Comparison of ENCODE assay signal across 21 cellular contexts in genomic region chr9:72648811-72649414, GRCh38.
DNase-seq lines count a peak whose midpoint lies in the region; ATAC-seq, FAIRE-seq and TF ChIP-seq lines count a peak whose summit lies in the region.
"Had no signal": no experiment of that assay in that cellular context is flagged by ENCODE, and none has a peak within 500 bp of the region (broad histone marks: within the 10 kb centered on the region; RNA-seq: fewer than 3 reads in every experiment).

No MANE protein-coding gene starts in this region.

- H3K36me3 Mint-ChIP-seq in neural progenitor cell = no peaks in the 10 kb centered on the region
- H3K36me3 Mint-ChIP-seq: CD4-positive, alpha-beta memory T cell; IgD-negative memory B cell; natural killer cell had no signal

- POLR2A ChIA-PET in GM12878 (lab: Charles Lee) = no interaction called here

- H2AFZ ChIP-seq in MM.1S (ENCODE audit: low read length) (no peak overlapping the region), GM12878 (ENCODE audit: control insufficient read depth, low read depth, low read length) (no peak overlapping the region), neural progenitor cell (replicated peaks) (peak overlapping the region; percentile 19)

- H3K27me3 ChIP-seq in MM.1S (replicated peaks; ENCODE audit: insufficient read depth, low read length) = no peaks in the 10 kb centered on the region
- H3K27me3 ChIP-seq in GM12878 (replicated peaks in 1 of 2; ENCODE audit: control insufficient read depth in 2 of 2, insufficient read depth in 2 of 2, low read length in 1 of 2) = no peaks in the 10 kb centered on the region
- H3K27me3 ChIP-seq in neural progenitor cell = no peaks in the 10 kb centered on the region
- H3K27me3 ChIP-seq: ascending aorta, esophagus squamous epithelium, tibial nerve had no signal

- in situ Hi-C loops in GM12878 (cut with MboI) = no loop called here

- H3K79me2 ChIP-seq in MM.1S (ENCODE audit: low read length) (no peaks in the 10 kb centered on the region), GM12878 (ENCODE audit: control insufficient read depth, insufficient read depth, low read length) (no peaks in the 10 kb centered on the region), neural progenitor cell (ENCODE audit: low read depth) (no peaks in the 10 kb centered on the region)

- H3K4me1 Mint-ChIP-seq in neural progenitor cell = peaks cover 21% of the 10 kb centered on the region
- H3K4me1 Mint-ChIP-seq: CD4-positive, alpha-beta memory T cell; IgD-negative memory B cell; natural killer cell had no signal

- H3K4me1 ChIP-seq in MM.1S (ENCODE audit: low read length) (peaks cover 9% of the 10 kb centered on the region; the same call in 1 of the 2 replicates), GM12878 (ENCODE audit: control insufficient read depth, insufficient read depth, low read length) (no peaks in the 10 kb centered on the region), neural progenitor cell (peaks cover 9% of the 10 kb centered on the region)
- H3K4me1 ChIP-seq: ascending aorta had no signal

- BruUV-seq in GM12878 (replicated peaks; lab: Mats Ljungman, UMichigan) = no TSS peak

- H3K4me3 ChIP-seq in MM.1S (ENCODE audit: low read length) (no peak overlapping the region), GM12878 (no peak overlapping the region), neural progenitor cell (no peak overlapping the region)
- H3K4me3 ChIP-seq: ascending aorta, esophagus squamous epithelium, tibial nerve had no signal

- RAD21 ChIA-PET in GM12878 (lab: Charles Lee; ENCODE audit: unreplicated experiment) = no interaction called here

- no peaks in the 10 kb centered on the region for H3K27me3 Mint-ChIP-seq in neural progenitor cell (ENCODE audit: insufficient read depth, low read depth)

- H3K9ac ChIP-seq in MM.1S (ENCODE audit: low read length) (no peak overlapping the region), GM12878 (ENCODE audit: control insufficient read depth, insufficient read depth, low read length) (no peak overlapping the region), neural progenitor cell (no peak overlapping the region)

- FAIRE-seq in GM12891 (lab: Jason Lieb, UNC) = peak; percentile 65
- FAIRE-seq in GM12878 (lab: Jason Lieb, UNC) = no peak

- no peak for TF ChIP-seq EP300 in GM12878 (IDR thresholded peaks at IDR 0.05; ENCODE audit: borderline replicate concordance in 1 of 2, control insufficient read depth in 1 of 2, low read depth in 2 of 2, low read length in 2 of 2)

- H3K9me2 ChIP-seq in MM.1S (replicated peaks; ENCODE audit: insufficient read depth, low read length) = no peaks in the 10 kb centered on the region

- CTCF ChIA-PET in GM12878 (lab: Yijun Ruan, JAX) = interaction anchor here (0.8 kb wide), 1 partner anchor 610 kb away, joined by 3 read pairs; no protein-coding TSS in a partner anchor

- SMC1A ChIA-PET in GM12878 (lab: Charles Lee; ENCODE audit: uncharacterized antibody, unreplicated experiment) = interaction anchor here (0.6 to 1.1 kb wide), 3 partner anchors 107 to 654 kb away, joined by 3 to 4 read pairs (median 3); no protein-coding TSS in a partner anchor

- no peak for TF ChIP-seq RAD21 in GM12878 (IDR thresholded peaks at IDR 0.05; ENCODE audit: insufficient read depth, low read depth, low read length)

- no peaks in the 10 kb centered on the region for H3K9me3 Mint-ChIP-seq in neural progenitor cell
- H3K9me3 Mint-ChIP-seq: activated T-cell treated with anti-CD3 and anti-CD28 coated beads, Interleukin-2, amount 50 U/mL, for 72 hours; CD4-positive, alpha-beta memory T cell; IgD-negative memory B cell; natural killer cell; stimulated activated naive CD8-positive, alpha-beta T cell treated with anti-CD3 and anti-CD28 coated beads, Interleukin-15, Interleukin-2, amounts not matched to agents 100 ng/mL and 50 ng/mL, for 24 hours had no signal

- H3K4me3 Mint-ChIP-seq in neural progenitor cell = no peak overlapping the region
- H3K4me3 Mint-ChIP-seq: activated T-cell treated with anti-CD3 and anti-CD28 coated beads, Interleukin-2, amount 50 U/mL, for 72 hours; CD4-positive, alpha-beta memory T cell; IgD-negative memory B cell; natural killer cell; stimulated activated naive CD8-positive, alpha-beta T cell treated with anti-CD3 and anti-CD28 coated beads, Interleukin-15, Interleukin-2, amounts not matched to agents 100 ng/mL and 50 ng/mL, for 24 hours had no signal

- no peaks in the 10 kb centered on the region for H4K20me1 ChIP-seq in MM.1S (ENCODE audit: insufficient read depth, low read length)
- H4K20me1 ChIP-seq in GM12878 (ENCODE audit: control insufficient read depth, insufficient read depth) = no peaks in the 10 kb centered on the region
- no peaks in the 10 kb centered on the region for H4K20me1 ChIP-seq in neural progenitor cell (ENCODE audit: low read depth)

- DNase-seq in GM12891 (ENCODE audit: insufficient read length, low spot score) (no peak), MM.1S (no peak), GM12878 (ENCODE audit: low read depth, low spot score) (no peak), neural progenitor cell (ENCODE audit: low spot score) (no peak), HuH-7 (ENCODE audit: low spot score) (no peak), NCI-H510A treated with DMSO at 0.1 percent for 48 hours (lab: John Stamatoyannopoulos, UW) (no peak)
- DNase-seq: activated naive CD4-positive, alpha-beta T cell treated with anti-CD3 and anti-CD28 coated beads, Interleukin-2, amount 50 U/mL, for 16 hours; activated T-cell treated with anti-CD3 and anti-CD28 coated beads, Interleukin-2, amount 50 U/mL, for 72 hours; CD4-positive, alpha-beta memory T cell; cerebellar nuclear complex; esophagus squamous epithelium; GF-D8; HCEC 1CT; natural killer cell; NCI-H1694 had no signal

- TF ChIP-seq CTCF in MM.1S (IDR thresholded peaks at IDR 0.05; ENCODE audit: low read length) (no peak), GM12878 (IDR thresholded peaks at IDR 0.05 in 2 of 3, conservative IDR thresholded peaks at IDR 0.05 in 1 of 3; ENCODE audit: control insufficient read depth in 2 of 3, extremely low read depth in 1 of 3, insufficient read depth in 1 of 3, low read depth in 3 of 3, low read length in 3 of 3) (no peak), neural progenitor cell (IDR thresholded peaks at IDR 0.05) (no peak)

- no peaks in the 10 kb centered on the region for H3K9me3 ChIP-seq in MM.1S (replicated peaks; ENCODE audit: insufficient read depth, low read length)
- H3K9me3 ChIP-seq in GM12878 (replicated peaks; ENCODE audit: control insufficient read depth, insufficient read depth, low read length) = no peaks in the 10 kb centered on the region
- H3K9me3 ChIP-seq in neural progenitor cell (ENCODE audit: low read depth) = no peaks in the 10 kb centered on the region
- H3K9me3 ChIP-seq: ascending aorta, esophagus squamous epithelium, tibial nerve had no signal

- intact Hi-C loops in GM12878 (cut with micrococcal nuclease; ENCODE audit: unreplicated experiment) = no loop called here

- H3F3A ChIP-seq in MM.1S (ENCODE audit: insufficient read depth, low read length) (no peaks in the 10 kb centered on the region), neural progenitor cell (ENCODE audit: low read depth) (no peaks in the 10 kb centered on the region)

- H3K4me2 ChIP-seq in MM.1S (ENCODE audit: low read depth, low read length) (0 out of 2 replicates have a peak overlapping the region, but pooled peaks have one; percentile 11), GM12878 (ENCODE audit: control insufficient read depth, insufficient read depth) (no peak overlapping the region), neural progenitor cell (peak overlapping the region; percentile 9)

- no peak overlapping the region for H3K27ac ChIP-seq in MM.1S (ENCODE audit: low read length)
- H3K27ac ChIP-seq in GM12878 (ENCODE audit: control insufficient read depth, insufficient read depth) = no peak overlapping the region
- no peak overlapping the region for H3K27ac ChIP-seq in neural progenitor cell
- H3K27ac ChIP-seq: ascending aorta, esophagus squamous epithelium, tibial nerve had no signal

- H3K36me3 ChIP-seq in MM.1S (replicated peaks; ENCODE audit: insufficient read depth, low read length) (no peaks in the 10 kb centered on the region), GM12878 (ENCODE audit: control insufficient read depth in 2 of 2, insufficient read depth in 2 of 2, low read length in 1 of 2) (no peaks in the 10 kb centered on the region), neural progenitor cell (no peaks in the 10 kb centered on the region)
- H3K36me3 ChIP-seq: ascending aorta, esophagus squamous epithelium, tibial nerve had no signal

- WGBS in GM12878 (ENCODE audit: insufficient coverage, insufficient replicate concordance, low lambda C conversion rate, missing lambda C conversion rate) = 23% methylated on average over 4 of the region's 4 CpGs

- peak overlapping the region; percentile 61 for H3K27ac Mint-ChIP-seq in neural progenitor cell
- H3K27ac Mint-ChIP-seq: activated T-cell treated with anti-CD3 and anti-CD28 coated beads, Interleukin-2, amount 50 U/mL, for 72 hours; CD4-positive, alpha-beta memory T cell; IgD-negative memory B cell; natural killer cell; stimulated activated naive CD8-positive, alpha-beta T cell treated with anti-CD3 and anti-CD28 coated beads, Interleukin-15, Interleukin-2, amounts not matched to agents 100 ng/mL and 50 ng/mL, for 24 hours had no signal

- ATAC-seq in GM12878 = peak; percentile 30
- ATAC-seq in HG02884 (IDR thresholded peaks at IDR 0.05; ENCODE audit: unreplicated experiment) = no peak
- ATAC-seq in GM19452 (IDR thresholded peaks at IDR 0.05; ENCODE audit: unreplicated experiment) = no peak
- ATAC-seq: activated T-cell treated with anti-CD3 and anti-CD28 coated beads, Interleukin-2, amount 50 U/mL, for 72 hours; natural killer cell had no signal

- TF ChIP-seq POLR2A in GM12891 (IDR thresholded peaks at IDR 0.05; ENCODE audit: low read depth, low read length) (no peak), GM12878 (IDR thresholded peaks at IDR 0.05; ENCODE audit: low read depth, low read length) (no peak)

TF ChIP-seq in GM12891, 5 proteins besides CTCF, POLR2A, EP300 and RAD21:
- TF ChIP-seq POLR2AphosphoS5 (IDR thresholded peaks at IDR 0.05; ENCODE audit: low read depth, low read length) = no peak
- no peak for TF ChIP-seq PAX5 (IDR thresholded peaks at IDR 0.05; ENCODE audit: insufficient read depth, low read length, severe bottlenecking)
- TF ChIP-seq TAF1 (IDR thresholded peaks at IDR 0.05; ENCODE audit: low read depth, low read length) = no peak
- TF ChIP-seq SPI1 (IDR thresholded peaks at IDR 0.05; ENCODE audit: low read depth, low read length) = 0 out of 2 replicates have a peak, but pooled peaks have one; percentile 4
- no peak for TF ChIP-seq POU2F2 (IDR thresholded peaks at IDR 0.05; ENCODE audit: low read depth, low read length)
